Comparison of ENCODE assay signal across 8 cellular contexts in genomic region chr4:128517739-128518510, GRCh38.
A peak's percentile ranks its signal among the peaks of the same experiment; 100 is the strongest.
DNase-seq lines count a peak whose midpoint lies in the region; ATAC-seq, FAIRE-seq and TF ChIP-seq lines count a peak whose summit lies in the region.

No MANE protein-coding gene starts in this region.

- DNase-seq in ELF-1 (ENCODE audit: low read depth, low spot score) (peak; percentile 80), GM20000 (ENCODE audit: low spot score) (peak; percentile 70), SW480 (ENCODE audit: low spot score) (peak; percentile 75), frontal cortex (ENCODE audit: low spot score in 2 of 2) (peak; percentile 4 to 26), retinal pigment epithelial cell (ENCODE audit: low read depth) (peak; percentile 84), NCI-H82 (lab: John Stamatoyannopoulos, UW) (no peak), NCI-H1417 (lab: John Stamatoyannopoulos, UW) (no peak)

- ATAC-seq in HG03469 (IDR thresholded peaks at IDR 0.05; ENCODE audit: unreplicated experiment), result peak; percentile 98

- no peak for FAIRE-seq in frontal cortex (lab: Jason Lieb, UNC)

- TF ChIP-seq CTCF in GM20000 (IDR thresholded peaks at IDR 0.05; ENCODE audit: extremely low read depth, missing control alignments) (no peak), retinal pigment epithelial cell (conservative IDR thresholded peaks at IDR 0.05; ENCODE audit: low read depth, low read length) (no peak)

- H3K4me3 ChIP-seq in retinal pigment epithelial cell (ENCODE audit: low read length), result no peak overlapping the region

Comparison
In these comparisons a context has a peak if more than half of its experiments do, and no peak if none do; other contexts are left out.
1. DNase-seq: peak in ELF-1 (single experiment), GM20000 (single experiment), SW480 (single experiment), frontal cortex (2 of 2) and retinal pigment epithelial cell (single experiment); none in NCI-H82 (single experiment) and NCI-H1417 (0 of 3).